In the genomic region with DNA sequence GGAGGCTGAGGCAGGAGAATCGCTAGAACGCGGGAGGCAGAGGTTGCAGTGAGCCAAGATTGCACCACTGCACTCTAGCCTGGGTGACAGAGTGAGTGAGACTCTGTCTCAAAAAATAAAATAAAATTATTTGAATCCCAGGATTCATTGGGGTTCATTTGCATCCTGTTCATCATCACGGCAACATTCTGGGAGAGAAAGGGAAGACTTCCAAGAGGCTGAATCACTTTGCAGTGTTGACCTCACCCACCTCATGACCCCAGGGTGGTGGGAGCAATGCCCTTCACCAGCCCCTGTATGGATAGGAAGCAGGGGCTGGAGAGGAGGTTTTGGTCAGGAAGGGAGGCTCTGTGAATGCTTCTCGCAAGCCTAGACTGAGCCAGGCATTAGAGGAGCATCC, we compare ENCODE assay signal across 18 cellular contexts.
"Had no signal": no experiment of that assay in that cellular context is flagged by ENCODE, and none has a peak within 500 bp of the region (broad histone marks: within the 10 kb centered on the region; RNA-seq: fewer than 3 reads in every experiment).

No MANE protein-coding gene starts in this region.

- H3K27me3 ChIP-seq: cardiac muscle cell, foreskin keratinocyte, neural progenitor cell, thyroid gland had no signal

- ATAC-seq: activated CD4-positive, alpha-beta T cell treated with anti-CD3 and anti-CD28 coated beads for 36 hours; naive thymus-derived CD8-positive, alpha-beta T cell had no signal

- H3K36me3 ChIP-seq: cardiac muscle cell, neural progenitor cell, thyroid gland had no signal

- H3K9ac ChIP-seq: neural progenitor cell had no signal

- H3K9me3 ChIP-seq: thyroid gland had no signal

- H2AFZ ChIP-seq: neural progenitor cell had no signal

- H3K27ac ChIP-seq: cardiac muscle cell, foreskin keratinocyte, neural progenitor cell, thyroid gland had no signal

- H3K4me3 ChIP-seq: cardiac muscle cell, neural progenitor cell, thyroid gland had no signal

- FAIRE-seq: endometrium had no signal

- DNase-seq: activated CD4-positive, alpha-beta T cell treated with anti-CD3 and anti-CD28 coated beads for 36 hours; activated CD4-positive, alpha-beta T cell treated with anti-CD3 and anti-CD28 coated beads, Interleukin-2, amount 50 U/mL, for 4 hours; activated CD8-positive, alpha-beta memory T cell treated with anti-CD3 and anti-CD28 coated beads for 24 hours; activated CD8-positive, alpha-beta memory T cell treated with anti-CD3 and anti-CD28 coated beads, Interleukin-2, amount 50 U/mL, for 4 hours; activated naive CD4-positive, alpha-beta T cell treated with Interleukin-2 at 50 U/mL for 16 hours; activated naive CD8-positive, alpha-beta T cell treated with anti-CD3 and anti-CD28 coated beads for 36 hours; activated T-cell treated with anti-CD3 and anti-CD28 coated beads, Interleukin-2, amount 50 U/mL, for 24 hours; effector CD4-positive, alpha-beta T cell; erythroblast; naive thymus-derived CD8-positive, alpha-beta T cell; stimulated activated CD4-positive, alpha-beta T cell treated with anti-CD3 and anti-CD28 coated beads, Interleukin-2, amount 100 ng/mL, for 48 hours; stimulated activated naive CD4-positive, alpha-beta T cell treated with Interleukin-2 at 50 U/mL for 16 hours; T-helper 9 cell; thyroid gland had no signal

- H3K4me2 ChIP-seq: neural progenitor cell had no signal
